Comparison of ENCODE assay signal across 14 cellular contexts in genomic region chr3:112115161-112115739, GRCh38. TPM values are rescaled to one million over a fixed set of nuclear protein-coding genes. Genes with fewer than 3 reads are reported as not detected.
DNase-seq lines count a peak whose midpoint lies in the region; ATAC-seq and TF ChIP-seq lines count a peak whose summit lies in the region.
"Had no signal": no experiment of that assay in that cellular context is flagged by ENCODE, and none has a peak within 500 bp of the region (broad histone marks: within the 10 kb centered on the region; RNA-seq: fewer than 3 reads in every experiment).

No MANE protein-coding gene starts in this region.

- H3K27ac Mint-ChIP-seq in CD4-positive, alpha-beta memory T cell: peak overlapping the region in 4 of 7 donors; percentile 31 to 79 (median 57)
- no peak overlapping the region for H3K27ac Mint-ChIP-seq in immature natural killer cell
- H3K27ac Mint-ChIP-seq: activated naive CD8-positive, alpha-beta T cell had no signal

- H3K79me2 ChIP-seq in OCI-LY1 (ENCODE audit: insufficient read depth, low read length): no peaks in the 10 kb centered on the region
- no peaks in the 10 kb centered on the region for H3K79me2 ChIP-seq in smooth muscle cell (ENCODE audit: low read depth)
- H3K79me2 ChIP-seq: parathyroid adenoma had no signal

- POLR2A ChIA-PET in CD4-positive, alpha-beta memory T cell (lab: Charles Lee; ENCODE audit: partially characterized antibody): no interaction called here

- ATAC-seq in GM18868 (IDR thresholded peaks at IDR 0.05; ENCODE audit: unreplicated experiment): peak; percentile 45
- peak; percentile 43 for ATAC-seq in HG02798 (IDR thresholded peaks at IDR 0.05; ENCODE audit: poor library complexity, unreplicated experiment)

- 76% methylated on average over 6 of the region's 6 CpGs for WGBS in smooth muscle cell (ENCODE audit: low lambda C conversion rate)

- no peak overlapping the region for H2AFZ ChIP-seq in OCI-LY1 (ENCODE audit: low read length)
- H2AFZ ChIP-seq in smooth muscle cell (ENCODE audit: low read depth): no peak overlapping the region
- H2AFZ ChIP-seq: parathyroid adenoma had no signal

- no peaks in the 10 kb centered on the region for H3K36me3 ChIP-seq in CD4-positive, alpha-beta memory T cell (ENCODE audit: insufficient read depth, low read length)
- H3K36me3 ChIP-seq in OCI-LY1 (ENCODE audit: insufficient read depth, low read length): peaks cover 7% of the 10 kb centered on the region; the same call in 1 of the 2 replicates
- H3K36me3 ChIP-seq in smooth muscle cell (ENCODE audit: low read depth): no peaks in the 10 kb centered on the region

- H4K20me1 ChIP-seq in OCI-LY1 (ENCODE audit: insufficient read depth, low read length) (no peaks in the 10 kb centered on the region), smooth muscle cell (ENCODE audit: low read depth) (no peaks in the 10 kb centered on the region)

- no peak for TF ChIP-seq CTCF in OCI-LY1 (IDR thresholded peaks at IDR 0.05; ENCODE audit: low read length)
- TF ChIP-seq CTCF in smooth muscle cell (IDR thresholded peaks at IDR 0.05; ENCODE audit: borderline replicate concordance, insufficient read depth, poor library complexity, severe bottlenecking): no peak
- no peak for TF ChIP-seq CTCF in foreskin fibroblast (IDR thresholded peaks at IDR 0.05; ENCODE audit: low read depth, low read length)

- no peaks in the 10 kb centered on the region for H3K27me3 ChIP-seq in CD4-positive, alpha-beta memory T cell (ENCODE audit: insufficient read depth, low read length)
- no peaks in the 10 kb centered on the region for H3K27me3 ChIP-seq in OCI-LY1 (ENCODE audit: insufficient read depth, low read length)
- no peaks in the 10 kb centered on the region for H3K27me3 ChIP-seq in smooth muscle cell (ENCODE audit: low read depth)

- no peak for DNase-seq in CD4-positive, alpha-beta memory T cell
- DNase-seq in smooth muscle cell (lab: John Stamatoyannopoulos, UW; ENCODE audit: unreplicated experiment) (no peak), foreskin fibroblast (no peak), immature natural killer cell (no peak)
- DNase-seq in NK-92 treated with Interleukin-12 subunit alpha and Interleukin-12 subunit beta, amount 100 ng/mL, for 24 hours (lab: John Stamatoyannopoulos, UW): no peak
- DNase-seq: IMR-90, kidney glomerular epithelial cell, NCI-H446 treated with DMSO at 0.1 percent for 48 hours had no signal

- peaks cover 10% of the 10 kb centered on the region; the same call in 1 of the 2 replicates for H3F3A ChIP-seq in OCI-LY1 (ENCODE audit: insufficient read depth, low read length)
- H3F3A ChIP-seq in smooth muscle cell (ENCODE audit: low read depth): no peaks in the 10 kb centered on the region

- no peaks in the 10 kb centered on the region for H3K9me2 ChIP-seq in OCI-LY1 (ENCODE audit: low read depth, low read length)

- peaks cover 12% of the 10 kb centered on the region for H3K4me1 ChIP-seq in CD4-positive, alpha-beta memory T cell (ENCODE audit: insufficient read depth, low read length)
- H3K4me1 ChIP-seq in OCI-LY1 (ENCODE audit: insufficient read depth, low read length, severe bottlenecking): peaks cover 90% of the 10 kb centered on the region
- peaks cover 16% of the 10 kb centered on the region for H3K4me1 ChIP-seq in smooth muscle cell (ENCODE audit: low read depth)
- H3K4me1 ChIP-seq: parathyroid adenoma had no signal

- H3K27ac ChIP-seq in CD4-positive, alpha-beta memory T cell (ENCODE audit: low read depth, low read length): no peak overlapping the region
- H3K27ac ChIP-seq in OCI-LY1 (ENCODE audit: low read depth, low read length, poor library complexity, severe bottlenecking): peak overlapping the region; percentile 99
- no peak overlapping the region for H3K27ac ChIP-seq in smooth muscle cell (ENCODE audit: low read depth)
- H3K27ac ChIP-seq: C4-2B, parathyroid adenoma had no signal

- CTCF ChIA-PET in CD4-positive, alpha-beta memory T cell (lab: Charles Lee; ENCODE audit: partially characterized antibody): interaction anchor here (0.9 to 2.4 kb wide), 3 partner anchors 10 to 22 kb away, joined by 3 to 14 read pairs (median 5); partner anchors contain the start of gene GCSAM

- H3K4me2 ChIP-seq in OCI-LY1 (ENCODE audit: low read length): peak overlapping the region; percentile 50
- no peak overlapping the region for H3K4me2 ChIP-seq in smooth muscle cell

- intact Hi-C loops in CD4-positive, alpha-beta memory T cell (cut with micrococcal nuclease): no loop called here

- no peaks in the 10 kb centered on the region for H3K9me3 ChIP-seq in CD4-positive, alpha-beta memory T cell (ENCODE audit: control insufficient read depth in 1 of 2, low read length in 2 of 2)
- H3K9me3 ChIP-seq in OCI-LY1 (ENCODE audit: low read length) (no peaks in the 10 kb centered on the region), smooth muscle cell (replicated peaks; ENCODE audit: low read depth) (no peaks in the 10 kb centered on the region)

- H3K36me3 Mint-ChIP-seq in CD4-positive, alpha-beta memory T cell: peaks cover 4 to 5% of the 10 kb centered on the region in 2 donors
- H3K36me3 Mint-ChIP-seq in immature natural killer cell: no peaks in the 10 kb centered on the region

- H3K9ac ChIP-seq in OCI-LY1 (ENCODE audit: low read length): peak overlapping the region; percentile 73
- H3K9ac ChIP-seq in smooth muscle cell (ENCODE audit: low read depth): no peak overlapping the region
- H3K9ac ChIP-seq: parathyroid adenoma had no signal

- peaks cover 21 to 29% (median 22%) of the 10 kb centered on the region in 4 donors for H3K4me1 Mint-ChIP-seq in CD4-positive, alpha-beta memory T cell
- peaks cover 18 to 23% of the 10 kb centered on the region in 2 donors for H3K4me1 Mint-ChIP-seq in immature natural killer cell

- no peaks in the 10 kb centered on the region for H3K9me3 Mint-ChIP-seq in CD4-positive, alpha-beta memory T cell
- no peaks in the 10 kb centered on the region for H3K9me3 Mint-ChIP-seq in immature natural killer cell

- H3K4me3 ChIP-seq in CD4-positive, alpha-beta memory T cell (ENCODE audit: low read length in 2 of 2): no peak overlapping the region
- H3K4me3 ChIP-seq in OCI-LY1 (ENCODE audit: low read depth, low read length, poor library complexity, severe bottlenecking): peak overlapping the region; percentile 20
- H3K4me3 ChIP-seq in smooth muscle cell: no peak overlapping the region
- H3K4me3 ChIP-seq in foreskin fibroblast (ENCODE audit: low read depth in 1 of 2, low read length in 2 of 2): no peak overlapping the region

- no peaks in the 10 kb centered on the region for H3K27me3 Mint-ChIP-seq in CD4-positive, alpha-beta memory T cell
- H3K27me3 Mint-ChIP-seq in immature natural killer cell (ENCODE audit: low read depth in 3 of 3): peaks cover 2 to 5% (median 4%) of the 10 kb centered on the region in 3 donors
- H3K27me3 Mint-ChIP-seq: activated naive CD8-positive, alpha-beta T cell had no signal

- H3K4me3 Mint-ChIP-seq in CD4-positive, alpha-beta memory T cell: peak overlapping the region in 1 of 8 donors; percentile 15
- H3K4me3 Mint-ChIP-seq in immature natural killer cell: peak overlapping the region in 1 of 5 donors; percentile 21
- H3K4me3 Mint-ChIP-seq: activated naive CD8-positive, alpha-beta T cell had no signal

RNA-seq across cellular contexts. Expression of gene GCSAM, which starts 17.8 kb away (rescaled TPM):
- 10 to 100 TPM; 40.9 to 42.1 TPM for total RNA-seq in CD4-positive, alpha-beta memory T cell
- polyA plus RNA-seq in CD4-positive, alpha-beta memory T cell: 10 to 100 TPM; 36.8 to 41.2 TPM
- 0.67 TPM in 1 of 2 replicates, not detected in the other for total RNA-seq in smooth muscle cell
- polyA plus RNA-seq in smooth muscle cell: 0.28 TPM in 1 of 2 replicates, not detected in the other
- 1 to 10 TPM in 2 of 3 donors, under 1 TPM in 1; 0.64 to 3.6 (median 1.5) TPM for polyA plus RNA-seq in immature natural killer cell
- total RNA-seq: IMR-90 had no signal
- polyA plus RNA-seq: IMR-90 had no signal

RNA-seq across cellular contexts. Expression of gene C3orf52, which starts 29.1 kb away (rescaled TPM):
- 1 to 10 TPM; 2.0 to 2.3 TPM for total RNA-seq in CD4-positive, alpha-beta memory T cell
- 1 to 10 TPM in 1 of 2 donors, under 1 TPM in 1; 0.47 to 2.1 TPM for polyA plus RNA-seq in CD4-positive, alpha-beta memory T cell
- total RNA-seq in smooth muscle cell: 10.2 and 14.8 TPM in 2 replicates
- polyA plus RNA-seq in smooth muscle cell (4.0 and 10.8 TPM in 2 replicates), immature natural killer cell (under 1 TPM in 1 of 3 donors, not detected in 2; 0.29 TPM)

Comparison
In these comparisons a context has a peak if more than half of its experiments do, and no peak if none do; other contexts are left out.
1. H3K27ac Mint-ChIP-seq: peak in CD4-positive, alpha-beta memory T cell (4 of 7); none in immature natural killer cell (0 of 6).
2. RNA of gene GCSAM, which starts 17.8 kb away (polyA plus RNA-seq): 36.8 to 41.2 TPM in CD4-positive, alpha-beta memory T cell; 0.64 to 3.6 TPM in immature natural killer cell and 0.28 TPM in smooth muscle cell; every median in the first group is over 4 times any median in the second.